1 cellular context compared by ENCODE assay signal in genomic region chr20:6492396-6493055, GRCh38.
TF ChIP-seq lines count a peak whose summit lies in the region.

No MANE protein-coding gene starts in this region.

TF ChIP-seq in WTC11, 78 proteins besides CTCF, POLR2A, EP300 and RAD21 (continued from another document):
- TF ChIP-seq, protein P1, sequence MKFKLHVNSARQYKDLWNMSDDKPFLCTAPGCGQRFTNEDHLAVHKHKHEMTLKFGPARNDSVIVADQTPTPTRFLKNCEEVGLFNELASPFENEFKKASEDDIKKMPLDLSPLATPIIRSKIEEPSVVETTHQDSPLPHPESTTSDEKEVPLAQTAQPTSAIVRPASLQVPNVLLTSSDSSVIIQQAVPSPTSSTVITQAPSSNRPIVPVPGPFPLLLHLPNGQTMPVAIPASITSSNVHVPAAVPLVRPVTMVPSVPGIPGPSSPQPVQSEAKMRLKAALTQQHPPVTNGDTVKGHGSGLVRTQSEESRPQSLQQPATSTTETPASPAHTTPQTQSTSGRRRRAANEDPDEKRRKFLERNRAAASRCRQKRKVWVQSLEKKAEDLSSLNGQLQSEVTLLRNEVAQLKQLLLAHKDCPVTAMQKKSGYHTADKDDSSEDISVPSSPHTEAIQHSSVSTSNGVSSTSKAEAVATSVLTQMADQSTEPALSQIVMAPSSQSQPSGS (CRISPR knock-in tag; IDR thresholded peaks at IDR 0.05; ENCODE audit: borderline replicate concordance, low read depth) = no peak
TF ChIP-seq in WTC11: peak in this region for 0.
